Comparison of ENCODE assay signal across 34 cellular contexts in genomic region chr1:73913025-73913424, GRCh38.
"Had no signal": no experiment of that assay in that cellular context is flagged by ENCODE, and none has a peak within 500 bp of the region (broad histone marks: within the 10 kb centered on the region; RNA-seq: fewer than 3 reads in every experiment).

No MANE protein-coding gene starts in this region.

- H3K27me3 ChIP-seq: MG63 had no signal

- H3K4me3 ChIP-seq: MG63 had no signal

- DNase-seq: Karpas-422, Kasumi-1, MG63, MM.1S, MV-4-11, NCI-H1048, NCI-H1092, NCI-H1092 treated with DMSO at 0.1 percent for 48 hours, NCI-H1105, NCI-H1105 treated with DMSO at 0.1 percent for 48 hours, NCI-H1417, NCI-H1417 treated with DMSO at 0.1 percent for 48 hours, NCI-H1436, NCI-H1436 treated with DMSO at 0.1 percent for 48 hours, NCI-H146, NCI-H1694, NCI-H1694 treated with DMSO at 0.1 percent for 48 hours, NCI-H187, NCI-H187 treated with DMSO at 0.1 percent for 48 hours, NCI-H1930, NCI-H2029, NCI-H2029 treated with DMSO at 0.1 percent for 48 hours, NCI-H2081, NCI-H2081 treated with DMSO at 0.1 percent for 48 hours, NCI-H2107, NCI-H2171, NCI-H2171 treated with DMSO at 0.1 percent for 48 hours, NCI-H2227 treated with DMSO at 0.1 percent for 48 hours, NCI-H226, NCI-H345, NCI-H446, NCI-H446 treated with DMSO at 0.1 percent for 48 hours, NCI-H510A, NCI-H510A treated with DMSO at 0.1 percent for 48 hours had no signal

- H3K36me3 ChIP-seq: MG63 had no signal
